1 cellular context compared by ENCODE assay signal in genomic region chr1:46027788-46028573, GRCh38.
TF ChIP-seq lines count a peak whose summit lies in the region.

No MANE protein-coding gene starts in this region.

TF ChIP-seq in WTC11, 78 proteins besides CTCF, POLR2A, EP300 and RAD21 (continued from another document):
- no peak for TF ChIP-seq ATF2 (CRISPR knock-in tag; IDR thresholded peaks at IDR 0.05; ENCODE audit: borderline replicate concordance, low read depth)
